Comparison of ENCODE assay signal across 8 cellular contexts in genomic region chr9:125189361-125190289, GRCh38. TPM values are rescaled to one million over a fixed set of nuclear protein-coding genes. Genes with fewer than 3 reads are reported as not detected.
DNase-seq lines count a peak whose midpoint lies in the region; ATAC-seq and TF ChIP-seq lines count a peak whose summit lies in the region.

Gene PPP6C (minus strand): TSS chr9:125189803. CDS start chr9:125189718, 85 bp downstream.

- peaks cover 8% of the 10 kb centered on the region for H3K79me1 ChIP-seq in trophoblast cell (ENCODE audit: low read length)

- intact Hi-C loops in transverse colon (cut with DNase I; ENCODE audit: low total_unique reads), result loop anchor here (1.0 kb wide), 1 partner anchor 248 kb away; the partner anchor contains the start of gene GOLGA1

- peak within 1 kb of the TSS; percentile 84 for H2AFZ ChIP-seq in trophoblast cell (ENCODE audit: insufficient read depth, low read length, poor library complexity)

- H3K36me3 Mint-ChIP-seq in activated naive CD8-positive, alpha-beta T cell treated with anti-CD3 and anti-CD28 coated beads, Interleukin-2, amount 50 U/mL, for 24 hours (ENCODE audit: low read depth), result peaks cover 12% of the 10 kb centered on the region

- no peaks in the 10 kb centered on the region for H3K9me3 ChIP-seq in cardiac muscle cell (ENCODE audit: low read depth)
- no peaks in the 10 kb centered on the region for H3K9me3 ChIP-seq in trophoblast cell (ENCODE audit: insufficient read depth, low read depth, low read length)
- H3K9me3 ChIP-seq in transverse colon, result no peaks in the 10 kb centered on the region

- peaks cover 16% of the 10 kb centered on the region for H3K79me2 ChIP-seq in trophoblast cell (ENCODE audit: control insufficient read depth, insufficient read depth, low read length, poor library complexity)

- H2BK120ac ChIP-seq in trophoblast cell (ENCODE audit: insufficient read depth, low read length, poor library complexity), result peak within 1 kb of the TSS; percentile 4

- no peaks in the 10 kb centered on the region for H3K9me3 Mint-ChIP-seq in activated naive CD8-positive, alpha-beta T cell treated with anti-CD3 and anti-CD28 coated beads, Interleukin-2, amount 50 U/mL, for 24 hours

- peak within 1 kb of the TSS; percentile 71 for H2AK5ac ChIP-seq in trophoblast cell (ENCODE audit: low read length)

- in situ Hi-C loops in transverse colon (cut with MboI; ENCODE audit: low pct_ligation_motif_present in 1 of 4, low pct_unique_long_range_greater_than_20kb in 1 of 4, low sequenced_read_pairs in 3 of 4), result no loop called here

- no peaks in the 10 kb centered on the region for H3K36me3 ChIP-seq in cardiac muscle cell
- H3K36me3 ChIP-seq in trophoblast cell (ENCODE audit: control insufficient read depth in 1 of 2, insufficient read depth in 2 of 2, low read length in 2 of 2), result no peaks in the 10 kb centered on the region
- no peaks in the 10 kb centered on the region for H3K36me3 ChIP-seq in transverse colon

- H4K91ac ChIP-seq in trophoblast cell (ENCODE audit: low read depth, low read length), result peak within 1 kb of the TSS; percentile 67

- no peak within 1 kb of the TSS for H3K23ac ChIP-seq in trophoblast cell (ENCODE audit: low read length)

- peak within 1 kb of the TSS; percentile 89 for H3K27ac Mint-ChIP-seq in activated naive CD8-positive, alpha-beta T cell treated with anti-CD3 and anti-CD28 coated beads, Interleukin-2, amount 50 U/mL, for 24 hours

- H3K4me1 Mint-ChIP-seq in activated naive CD8-positive, alpha-beta T cell treated with anti-CD3 and anti-CD28 coated beads, Interleukin-2, amount 50 U/mL, for 24 hours, result peaks cover 68% of the 10 kb centered on the region

- ATAC-seq in HG02759 (IDR thresholded peaks at IDR 0.05; ENCODE audit: unreplicated experiment), result peak; percentile 98
- ATAC-seq in activated naive CD8-positive, alpha-beta T cell treated with anti-CD3 and anti-CD28 coated beads, Interleukin-2, amount 50 U/mL, for 24 hours, result peak; percentile 98

- peak within 1 kb of the TSS; percentile 94 for H4K12ac ChIP-seq in trophoblast cell (ENCODE audit: low read depth, low read length)

- TF ChIP-seq POLR2A in transverse colon (IDR thresholded peaks at IDR 0.05), result peak; percentile 86

- H3K18ac ChIP-seq in trophoblast cell (ENCODE audit: low read length), result peak within 1 kb of the TSS; percentile 74

- H3K4ac ChIP-seq in trophoblast cell (ENCODE audit: low read depth, low read length), result peak within 1 kb of the TSS; percentile 71

- no peak for TF ChIP-seq EP300 in transverse colon (IDR thresholded peaks at IDR 0.05; ENCODE audit: low read depth)

- peak within 1 kb of the TSS; percentile 90 for H4K8ac ChIP-seq in trophoblast cell (ENCODE audit: low read depth, low read length)

- H2BK5ac ChIP-seq in trophoblast cell (ENCODE audit: low read depth, low read length, poor library complexity), result peak within 1 kb of the TSS; percentile 59

- no peaks in the 10 kb centered on the region for H3K27me3 Mint-ChIP-seq in activated naive CD8-positive, alpha-beta T cell treated with anti-CD3 and anti-CD28 coated beads, Interleukin-2, amount 50 U/mL, for 24 hours

- H3K4me2 ChIP-seq in trophoblast cell (ENCODE audit: low read length), result peak within 1 kb of the TSS; percentile 71

- peak within 1 kb of the TSS; percentile 87 for H3K4me3 ChIP-seq in cardiac muscle cell
- H3K4me3 ChIP-seq in trophoblast cell (ENCODE audit: low read depth, low read length), result peak within 1 kb of the TSS; percentile 99
- peak within 1 kb of the TSS; percentile 87 to 100 (median 94) for H3K4me3 ChIP-seq in transverse colon

- H3K9ac ChIP-seq in trophoblast cell (ENCODE audit: low read length), result peak within 1 kb of the TSS; percentile 98

- TF ChIP-seq CTCF in GM12873 (IDR thresholded peaks at IDR 0.05; ENCODE audit: insufficient read depth, low read depth, low read length, missing control alignments) (peak; percentile 68), cardiac muscle cell (IDR thresholded peaks at IDR 0.05; ENCODE audit: low read depth, low read length) (peak; percentile 71), transverse colon (IDR thresholded peaks at IDR 0.05) (peak; percentile 46 to 79 (median 63))

- DNase-seq in NCI-H128 (lab: John Stamatoyannopoulos, UW; ENCODE audit: unreplicated experiment) (peak; percentile 89), SW 1271 (lab: John Stamatoyannopoulos, UW) (peak; percentile 91 to 96), cardiac muscle cell (ENCODE audit: low read depth in 1 of 2, low spot score in 1 of 2) (peak; percentile 98), trophoblast cell (peak; percentile 80 to 86), transverse colon (peak; percentile 98)
- DNase-seq in activated naive CD8-positive, alpha-beta T cell treated with anti-CD3 and anti-CD28 coated beads, Interleukin-2, amount 50 U/mL, for 24 hours, result peak; percentile 99

- H2BK12ac ChIP-seq in trophoblast cell (ENCODE audit: low read length), result peak within 1 kb of the TSS; percentile 85

- peak within 1 kb of the TSS; percentile 92 for H3K14ac ChIP-seq in trophoblast cell (ENCODE audit: low read length)

- H3K4me1 ChIP-seq in cardiac muscle cell (ENCODE audit: low read depth) (no peaks in the 10 kb centered on the region), trophoblast cell (ENCODE audit: control insufficient read depth in 1 of 2, insufficient read depth in 2 of 2, low read length in 2 of 2) (peaks cover 2 to 5% of the 10 kb centered on the region in 2 experiments), transverse colon (peaks cover 16 to 37% (median 22%) of the 10 kb centered on the region in 4 donors)

- H3K27me3 ChIP-seq in cardiac muscle cell, result no peaks in the 10 kb centered on the region
- H3K27me3 ChIP-seq in trophoblast cell (ENCODE audit: insufficient read depth, low read length), result no peaks in the 10 kb centered on the region
- no peaks in the 10 kb centered on the region for H3K27me3 ChIP-seq in transverse colon

- peak within 1 kb of the TSS; percentile 98 for H3K27ac ChIP-seq in cardiac muscle cell
- peak within 1 kb of the TSS; percentile 77 for H3K27ac ChIP-seq in trophoblast cell (ENCODE audit: low read depth, low read length)
- H3K27ac ChIP-seq in transverse colon, result peak within 1 kb of the TSS; percentile 94 to 99 (median 96)

- no CpG with 5 or more reads among the region's 82 CpGs for WGBS in trophoblast cell (ENCODE audit: extremely low coverage, insufficient coverage, insufficient read length)
- WGBS in transverse colon (ENCODE audit: low coverage in 1 of 2), 2 donors, result 1 to 2% methylated on average over 21 to 74 of the region's 82 CpGs

- H3K4me3 Mint-ChIP-seq in activated naive CD8-positive, alpha-beta T cell treated with anti-CD3 and anti-CD28 coated beads, Interleukin-2, amount 50 U/mL, for 24 hours, result peak within 1 kb of the TSS; percentile 93

RNA-seq across cellular contexts. Expression of gene PPP6C, which starts in this region (rescaled TPM):
- 16.5 TPM in 2 replicates for total RNA-seq in cardiac muscle cell
- polyA plus RNA-seq in cardiac muscle cell, result 16.3 and 27.7 TPM in 2 replicates
- 28.3 and 28.4 TPM in 2 replicates for polyA plus RNA-seq in trophoblast cell (2013)
- total RNA-seq in transverse colon, result 10 to 100 TPM; 15.1 to 34.7 (median 29.9) TPM

Comparison
In these comparisons a context has a peak if more than half of its experiments do, and no peak if none do; other contexts are left out.
1. Peak in every context shown above with its lines: DNase-seq, ATAC-seq, H3K4me3 ChIP-seq and H3K27ac ChIP-seq.